11 cellular contexts compared by ENCODE assay signal in genomic region chr12:31363416-31363809, GRCh38. TPM values are rescaled to one million over a fixed set of nuclear protein-coding genes. Genes with fewer than 3 reads are reported as not detected.
DNase-seq lines count a peak whose midpoint lies in the region; ATAC-seq, FAIRE-seq and TF ChIP-seq lines count a peak whose summit lies in the region.
"Had no signal": no experiment of that assay in that cellular context is flagged by ENCODE, and none has a peak within 500 bp of the region (broad histone marks: within the 10 kb centered on the region; RNA-seq: fewer than 3 reads in every experiment).

No MANE protein-coding gene starts in this region.

- H3K27ac Mint-ChIP-seq in IgD-negative memory B cell = peak overlapping the region in 2 of 3 donors; percentile 61 to 88
- H3K27ac Mint-ChIP-seq in endodermal cell = peak overlapping the region; percentile 72

- CTCF ChIA-PET in A549 (lab: Yijun Ruan, JAX) = interaction anchor here (0.6 to 2.5 kb wide), 8 partner anchors 10 to 261 kb away, joined by 3 to 10 read pairs (median 4); no protein-coding TSS in a partner anchor
- CTCF ChIA-PET in HEK293T (lab: Yijun Ruan, JAX) = interaction anchor here (1.7 kb wide), 1 partner anchor 11 kb away, joined by 3 read pairs; no protein-coding TSS in a partner anchor

- no peak for DNase-seq in A549 (ENCODE audit: low read depth in 1 of 2, low spot score in 1 of 2)
- peak; percentile 67 for DNase-seq in endodermal cell
- no peak for DNase-seq in HCEC 1CT
- DNase-seq in HEK293T (ENCODE audit: extremely low spot score) = no peak
- DNase-seq in SJCRH30 = no peak
- DNase-seq: activated CD8-positive, alpha-beta memory T cell treated with anti-CD3 and anti-CD28 coated beads, Interleukin-2, amount 50 U/mL, for 4 hours; NCI-H1092 had no signal

- H3K36me3 Mint-ChIP-seq in IgD-negative memory B cell (no peaks in the 10 kb centered on the region), endodermal cell (ENCODE audit: low read depth) (peaks cover 25% of the 10 kb centered on the region)

- H3K4me1 ChIP-seq in A549 (peaks cover 6% of the 10 kb centered on the region; the same call in 2 of the 3 replicates), endodermal cell (ENCODE audit: control insufficient read depth, insufficient read depth, low read length) (peaks cover 11% of the 10 kb centered on the region), SJCRH30 (no peaks in the 10 kb centered on the region)

- no peak overlapping the region for H3K4me2 ChIP-seq in A549

- no peak for TF ChIP-seq CTCF in A549 (IDR thresholded peaks at IDR 0.05)
- no peak for TF ChIP-seq CTCF in endodermal cell (conservative IDR thresholded peaks at IDR 0.05)

- H3K4me1 Mint-ChIP-seq in IgD-negative memory B cell = peaks cover 15 to 20% (median 16%) of the 10 kb centered on the region in 3 donors
- H3K4me1 Mint-ChIP-seq in endodermal cell = peaks cover 44% of the 10 kb centered on the region

- WGBS in A549 (ENCODE audit: missing lambda C conversion rate) = 64% methylated on average over 6 of the region's 6 CpGs
- 79 to 85% methylated on average over 6 of the region's 6 CpGs for WGBS in endodermal cell (ENCODE audit: insufficient coverage in 1 of 2, insufficient read length in 1 of 2), 2 experiments

- no peak for TF ChIP-seq POLR2A in A549 (IDR thresholded peaks at IDR 0.05; ENCODE audit: low read length)

- POLR2A ChIA-PET in A549 (lab: Yijun Ruan, JAX) = interaction anchor here (1.1 kb wide), 1 partner anchor 37 kb away, joined by 4 read pairs; no protein-coding TSS in a partner anchor
- POLR2A ChIA-PET in HEK293T (lab: Yijun Ruan, JAX) = interaction anchor here (1.3 to 1.9 kb wide), 3 partner anchors 11 to 37 kb away, joined by 3 to 9 read pairs (median 4); partner anchors contain the start of gene SINHCAF

- H3K4me3 ChIP-seq in A549 (no peak overlapping the region), endodermal cell (ENCODE audit: low read length) (no peak overlapping the region), SJCRH30 (no peak overlapping the region)

- H3K9me3 Mint-ChIP-seq in IgD-negative memory B cell = no peaks in the 10 kb centered on the region
- H3K9me3 Mint-ChIP-seq in endodermal cell = peaks cover 2% of the 10 kb centered on the region
- H3K9me3 Mint-ChIP-seq: neural crest cell had no signal

- peak overlapping the region in 2 of 4 donors; percentile 61 to 81 for H3K4me3 Mint-ChIP-seq in IgD-negative memory B cell
- no peak overlapping the region for H3K4me3 Mint-ChIP-seq in endodermal cell

- ATAC-seq in A549 (peak; percentile 6 to 14; a peak in 2 of 6 replicates), GM19395 (IDR thresholded peaks at IDR 0.05; ENCODE audit: unreplicated experiment) (peak; percentile 1), GM18520 (IDR thresholded peaks at IDR 0.05; ENCODE audit: unreplicated experiment) (no peak)

- TF ChIP-seq EP300 in A549 (IDR thresholded peaks at IDR 0.05) = no peak

- H3K9ac ChIP-seq in endodermal cell (ENCODE audit: extremely low read depth, low read length, poor library complexity, severe bottlenecking) = no peak overlapping the region

- H3K27ac ChIP-seq in A549 (no peak overlapping the region), endodermal cell (ENCODE audit: low read depth, low read length) (no peak overlapping the region), SJCRH30 (no peak overlapping the region)

- H3K27me3 ChIP-seq in endodermal cell (ENCODE audit: control insufficient read depth, insufficient read depth, low read length, poor library complexity, severe bottlenecking) (no peaks in the 10 kb centered on the region), SJCRH30 (no peaks in the 10 kb centered on the region)

- H3K9me3 ChIP-seq in A549 (no peaks in the 10 kb centered on the region), endodermal cell (ENCODE audit: control insufficient read depth, low read length) (no peaks in the 10 kb centered on the region), SJCRH30 (replicated peaks) (no peaks in the 10 kb centered on the region)

- FAIRE-seq in A549 (lab: Jason Lieb, UNC) = no peak

- no peaks in the 10 kb centered on the region for H3K27me3 Mint-ChIP-seq in IgD-negative memory B cell
- no peaks in the 10 kb centered on the region for H3K27me3 Mint-ChIP-seq in endodermal cell (ENCODE audit: insufficient read depth)

- H3K36me3 ChIP-seq in endodermal cell (ENCODE audit: control insufficient read depth, insufficient read depth, low read length) (no peaks in the 10 kb centered on the region), SJCRH30 (no peaks in the 10 kb centered on the region)

- TF ChIP-seq RAD21 in A549 (conservative IDR thresholded peaks at IDR 0.05 in 1 of 2, IDR thresholded peaks at IDR 0.05 in 1 of 2) = no peak

TF ChIP-seq in A549, 52 proteins besides CTCF, POLR2A, EP300 and RAD21:
- TF ChIP-seq FOSL2 (IDR thresholded peaks at IDR 0.05) (no peak), FOSL2 (CRISPR knock-in tag; IDR thresholded peaks at IDR 0.05) (no peak), NPAS2 (CRISPR knock-in tag; IDR thresholded peaks at IDR 0.05; ENCODE audit: borderline replicate concordance) (no peak)

TF ChIP-seq in HEK293T, 16 proteins besides CTCF, POLR2A, EP300 and RAD21:
- TF ChIP-seq FOXK2 (IDR thresholded peaks at IDR 0.05) (no peak), LEF1 (IDR thresholded peaks at IDR 0.05; ENCODE audit: borderline replicate concordance) (no peak), CTBP1 (IDR thresholded peaks at IDR 0.05; ENCODE audit: borderline replicate concordance) (no peak), ZNF384 (IDR thresholded peaks at IDR 0.05) (no peak), FOXA1 (IDR thresholded peaks at IDR 0.05) (no peak), L3MBTL2 (conservative IDR thresholded peaks at IDR 0.05) (no peak), BHLHE40 (IDR thresholded peaks at IDR 0.05; ENCODE audit: borderline replicate concordance) (no peak), NFRKB (IDR thresholded peaks at IDR 0.05) (no peak), ELF4 (IDR thresholded peaks at IDR 0.05) (no peak), SUZ12 (IDR thresholded peaks at IDR 0.05) (no peak), ARNT (IDR thresholded peaks at IDR 0.05) (no peak), FOXM1 (IDR thresholded peaks at IDR 0.05; ENCODE audit: borderline replicate concordance) (no peak), TARDBP (IDR thresholded peaks at IDR 0.05) (no peak), PKNOX1 (IDR thresholded peaks at IDR 0.05) (no peak), HDGF (IDR thresholded peaks at IDR 0.05; ENCODE audit: borderline replicate concordance) (no peak), SP1 (IDR thresholded peaks at IDR 0.05) (no peak)
TF ChIP-seq in HEK293T: peak in this region for 0.

RNA-seq across cellular contexts. Expression of gene SINHCAF, which starts 37.5 kb away (rescaled TPM):
- polyA plus RNA-seq in A549 (2011; rRNA removed) (81.8 and 106 TPM in 2 replicates), A549 (2017; fragmentation: RNase III; extraction: RNeasy Plus Mini Kit Qiagen cat#74134 plus additional on column Dnase treatment) (38.5 to 39.4 TPM (median 38.8 TPM) in 3 replicates), IgD-negative memory B cell (126 TPM)
- 17.5 and 19.7 TPM in 2 replicates for polyA plus RNA-seq in A549 (2012; cell fraction: cytosol; rRNA removed)
- polyA plus RNA-seq in A549 (2012; cell fraction: nucleus; rRNA removed) = 8.7 and 14.1 TPM in 2 replicates
- polyA minus RNA-seq in A549 (2011; rRNA and poly(A)+ RNA removed) = 26.9 and 34.8 TPM in 2 replicates
- total RNA-seq in endodermal cell = 100 to 1,000 TPM; 323 to 779 TPM
- polyA plus RNA-seq in endodermal cell (2013, experiment 1 of 2) = 193 TPM
- polyA plus RNA-seq in endodermal cell (2013, experiment 2 of 2) = 173 TPM
- 87.6 and 105 TPM in 2 replicates for total RNA-seq in SJCRH30 (2014; rRNA removed; shearing (Covaris generic))
